ENCODE assay signal across 13 cellular contexts in the genomic region with DNA sequence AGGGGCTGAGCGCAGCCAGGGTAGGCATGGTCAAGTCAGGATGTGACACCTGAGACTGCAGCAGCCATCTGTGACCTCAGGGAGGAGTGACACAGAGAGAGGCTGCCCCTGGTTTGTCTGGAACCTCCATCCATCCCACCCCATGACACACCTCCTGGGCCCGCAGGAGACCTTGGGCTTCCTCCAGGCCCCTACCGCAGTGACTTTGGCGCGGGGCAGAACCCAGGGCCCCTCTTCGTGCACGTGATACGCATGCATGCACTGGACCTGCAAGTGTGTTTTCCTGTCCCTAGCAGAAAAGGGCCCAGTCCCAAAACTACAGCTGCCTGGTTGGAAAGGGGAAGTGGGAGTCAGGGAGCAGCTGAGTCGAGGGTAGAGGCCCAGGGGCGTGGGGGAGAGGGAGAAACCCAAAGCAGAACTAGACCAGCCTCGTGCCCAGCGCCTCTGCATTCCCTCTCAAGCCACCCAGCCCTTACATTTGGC. TPM values are rescaled to one million over a fixed set of nuclear protein-coding genes. Genes with fewer than 3 reads are reported as not detected.
DNase-seq lines count a peak whose midpoint lies in the region; ATAC-seq and TF ChIP-seq lines count a peak whose summit lies in the region.
"Had no signal": no experiment of that assay in that cellular context is flagged by ENCODE, and none has a peak within 500 bp of the region (broad histone marks: within the 10 kb centered on the region; RNA-seq: fewer than 3 reads in every experiment).

No MANE protein-coding gene starts in this region.

- H3K27me3 ChIP-seq in adrenal gland, result no peaks in the 10 kb centered on the region
- H3K27me3 ChIP-seq in naive thymus-derived CD4-positive, alpha-beta T cell (ENCODE audit: control insufficient read depth in 2 of 2, insufficient read depth in 2 of 2, low read length in 2 of 2), result no peaks in the 10 kb centered on the region

- H3K4me1 ChIP-seq in adrenal gland (replicated peaks in 1 of 2), result no peaks in the 10 kb centered on the region
- peaks cover 0 to 4% of the 10 kb centered on the region in 2 donors for H3K4me1 ChIP-seq in naive thymus-derived CD4-positive, alpha-beta T cell (ENCODE audit: control insufficient read depth in 2 of 2, insufficient read depth in 2 of 2, low read length in 2 of 2)
- H3K4me1 ChIP-seq: foreskin keratinocyte had no signal

- ATAC-seq in HG03342 (IDR thresholded peaks at IDR 0.05; ENCODE audit: unreplicated experiment) (peak; percentile 43), HG03354 (IDR thresholded peaks at IDR 0.05; ENCODE audit: poor library complexity, severe bottlenecking, unreplicated experiment) (no peak), GM21529 (IDR thresholded peaks at IDR 0.05; ENCODE audit: unreplicated experiment) (no peak)
- ATAC-seq in naive thymus-derived CD4-positive, alpha-beta T cell, result peak; percentile 65
- ATAC-seq: foreskin keratinocyte had no signal

- no peaks in the 10 kb centered on the region for H3K9me3 ChIP-seq in adrenal gland (replicated peaks in 1 of 3)
- no peaks in the 10 kb centered on the region for H3K9me3 ChIP-seq in naive thymus-derived CD4-positive, alpha-beta T cell (ENCODE audit: control insufficient read depth in 2 of 3, low read length in 3 of 3)

- POLR2A ChIA-PET in naive thymus-derived CD4-positive, alpha-beta T cell (lab: Charles Lee), result no interaction called here

- no peak overlapping the region for H3K4me3 ChIP-seq in adrenal gland
- no peak overlapping the region for H3K4me3 ChIP-seq in naive thymus-derived CD4-positive, alpha-beta T cell (ENCODE audit: low read length)
- H3K4me3 ChIP-seq: PC-9 had no signal

- 58 to 75% (median 73%) methylated on average over 5 to 12 of the region's 12 CpGs for WGBS in adrenal gland, 4 donors

- TF ChIP-seq CTCF in adrenal gland (IDR thresholded peaks at IDR 0.05), result no peak

- TF ChIP-seq POLR2A in adrenal gland (IDR thresholded peaks at IDR 0.05), result no peak

- H3K27ac Mint-ChIP-seq in naive thymus-derived CD4-positive, alpha-beta T cell, result peak overlapping the region in 2 of 9 donors; percentile 18 to 51

- peak overlapping the region in 1 of 10 donors; percentile 17 for H3K4me3 Mint-ChIP-seq in naive thymus-derived CD4-positive, alpha-beta T cell
- H3K4me3 Mint-ChIP-seq: CD8-positive, alpha-beta memory T cell had no signal

- H3K27ac ChIP-seq in adrenal gland, result peak overlapping the region in 1 of 5 donors; percentile 70
- no peak overlapping the region for H3K27ac ChIP-seq in naive thymus-derived CD4-positive, alpha-beta T cell (ENCODE audit: low read depth, low read length)
- H3K27ac ChIP-seq: foreskin keratinocyte, PC-9 had no signal

- intact Hi-C loops in adrenal gland (cut with DNase I), result loop anchor here in 1 of 2 donors (5.0 kb wide), 1 partner anchor 178 kb away; no protein-coding TSS in a partner anchor
- intact Hi-C loops in naive thymus-derived CD4-positive, alpha-beta T cell (cut with micrococcal nuclease), result no loop called here

- CTCF ChIA-PET in naive thymus-derived CD4-positive, alpha-beta T cell (lab: Charles Lee), result interaction anchor here (0.7 kb wide), 1 partner anchor 134 kb away, joined by 3 read pairs; no protein-coding TSS in a partner anchor

- peaks cover 0 to 5% (median 0%) of the 10 kb centered on the region in 5 donors for H3K27me3 Mint-ChIP-seq in naive thymus-derived CD4-positive, alpha-beta T cell

- H3K9me3 Mint-ChIP-seq in naive thymus-derived CD4-positive, alpha-beta T cell, result peaks cover 0 to 2% (median 0%) of the 10 kb centered on the region in 11 donors
- H3K9me3 Mint-ChIP-seq: CD8-positive, alpha-beta memory T cell had no signal

- H3K4me1 Mint-ChIP-seq in naive thymus-derived CD4-positive, alpha-beta T cell, result peaks cover 12 to 78% (median 34%) of the 10 kb centered on the region in 7 donors

- peaks cover 0 to 4% (median 0%) of the 10 kb centered on the region in 5 donors for H3K36me3 Mint-ChIP-seq in naive thymus-derived CD4-positive, alpha-beta T cell

- DNase-seq in CD1c-positive myeloid dendritic cell (ENCODE audit: extremely low spot score) (peak; percentile 95), adrenal gland (peak in 6 of 7 donors; percentile 45 to 71 (median 64)), LoVo (ENCODE audit: low spot score) (no peak), NCI-H1930 (lab: John Stamatoyannopoulos, UW) (no peak)
- DNase-seq in naive thymus-derived CD4-positive, alpha-beta T cell, result no peak
- DNase-seq: activated CD8-positive, alpha-beta memory T cell treated with anti-CD3 and anti-CD28 coated beads for 24 hours; CD8-positive, alpha-beta memory T cell; foreskin keratinocyte; PC-9 had no signal

- no peaks in the 10 kb centered on the region for H3K36me3 ChIP-seq in adrenal gland (replicated peaks in 1 of 2)
- no peaks in the 10 kb centered on the region for H3K36me3 ChIP-seq in naive thymus-derived CD4-positive, alpha-beta T cell (ENCODE audit: control insufficient read depth in 2 of 3, insufficient read depth in 3 of 3, low read length in 3 of 3)

RNA-seq across cellular contexts. Expression of a gene that starts 7.9 kb away (rescaled TPM):
- total RNA-seq in adrenal gland, result 10 to 100 TPM; 16.4 to 80.7 (median 25.5) TPM
- 10 to 100 TPM in 2 of 3 donors, 1 to 10 TPM in 1; 7.5 to 26.6 (median 11.5) TPM for polyA plus RNA-seq in adrenal gland
- total RNA-seq in naive thymus-derived CD4-positive, alpha-beta T cell, result 100 to 1,000 TPM; 123 to 227 (median 214) TPM
- polyA plus RNA-seq in naive thymus-derived CD4-positive, alpha-beta T cell, result 10 to 100 TPM; 49.5 to 71.1 TPM
- total RNA-seq: bronchial epithelial cell, PC-9 had no signal

RNA-seq across cellular contexts. Expression of a gene that starts 30.4 kb away (rescaled TPM):
- total RNA-seq in adrenal gland, result 10 to 100 TPM in 5 of 8 donors, 1 to 10 TPM in 3; 4.3 to 17.9 (median 11.3) TPM
- 10 to 100 TPM in 2 of 3 donors, 1 to 10 TPM in 1; 6.3 to 12.4 (median 11.0) TPM for polyA plus RNA-seq in adrenal gland
- 100 to 1,000 TPM; 263 to 886 (median 301) TPM for total RNA-seq in naive thymus-derived CD4-positive, alpha-beta T cell
- 100 to 1,000 TPM; 838 to 852 TPM for polyA plus RNA-seq in naive thymus-derived CD4-positive, alpha-beta T cell

Comparison
In these comparisons a context has a peak if more than half of its experiments do, and no peak if none do; other contexts are left out.
1. DNase-seq: peak in CD1c-positive myeloid dendritic cell (single experiment) and adrenal gland (6 of 7); none in naive thymus-derived CD4-positive, alpha-beta T cell (0 of 9), LoVo (single experiment) and NCI-H1930 (0 of 2).
2. ATAC-seq: peak in HG03342 (single experiment) and naive thymus-derived CD4-positive, alpha-beta T cell (single experiment); none in HG03354 (single experiment) and GM21529 (single experiment).
3. RNA of a gene that starts 30.4 kb away (total RNA-seq): 263 to 886 TPM in naive thymus-derived CD4-positive, alpha-beta T cell; 4.3 to 17.9 TPM in adrenal gland; every median in the first group is over 10 times any median in the second.